Comparison of ENCODE assay signal across 2 cellular contexts in the genomic region with DNA sequence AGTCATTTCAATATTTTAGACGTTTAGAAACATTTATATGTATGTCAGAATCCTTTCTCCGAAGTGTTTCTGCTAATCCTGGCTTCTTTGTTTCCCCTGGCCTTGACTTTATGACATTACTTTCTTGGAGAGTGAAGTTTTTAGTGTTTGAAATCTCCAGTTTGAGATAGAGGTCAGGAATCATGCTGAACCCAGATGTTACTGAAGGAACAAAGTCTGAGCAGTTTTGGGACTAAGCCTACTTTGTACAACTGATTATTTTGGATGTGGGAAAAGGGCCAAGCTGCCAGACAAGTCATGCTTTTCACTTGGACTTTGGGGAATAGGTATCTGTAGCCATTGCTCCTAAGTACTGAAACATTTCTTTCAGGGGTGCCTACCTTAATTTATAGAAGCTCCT.
TF ChIP-seq lines count a peak whose summit lies in the region.

No MANE protein-coding gene starts in this region.

TF ChIP-seq in GM23338, 12 proteins besides CTCF, POLR2A, EP300 and RAD21 (continued from another document):
- TF ChIP-seq, protein P1, sequence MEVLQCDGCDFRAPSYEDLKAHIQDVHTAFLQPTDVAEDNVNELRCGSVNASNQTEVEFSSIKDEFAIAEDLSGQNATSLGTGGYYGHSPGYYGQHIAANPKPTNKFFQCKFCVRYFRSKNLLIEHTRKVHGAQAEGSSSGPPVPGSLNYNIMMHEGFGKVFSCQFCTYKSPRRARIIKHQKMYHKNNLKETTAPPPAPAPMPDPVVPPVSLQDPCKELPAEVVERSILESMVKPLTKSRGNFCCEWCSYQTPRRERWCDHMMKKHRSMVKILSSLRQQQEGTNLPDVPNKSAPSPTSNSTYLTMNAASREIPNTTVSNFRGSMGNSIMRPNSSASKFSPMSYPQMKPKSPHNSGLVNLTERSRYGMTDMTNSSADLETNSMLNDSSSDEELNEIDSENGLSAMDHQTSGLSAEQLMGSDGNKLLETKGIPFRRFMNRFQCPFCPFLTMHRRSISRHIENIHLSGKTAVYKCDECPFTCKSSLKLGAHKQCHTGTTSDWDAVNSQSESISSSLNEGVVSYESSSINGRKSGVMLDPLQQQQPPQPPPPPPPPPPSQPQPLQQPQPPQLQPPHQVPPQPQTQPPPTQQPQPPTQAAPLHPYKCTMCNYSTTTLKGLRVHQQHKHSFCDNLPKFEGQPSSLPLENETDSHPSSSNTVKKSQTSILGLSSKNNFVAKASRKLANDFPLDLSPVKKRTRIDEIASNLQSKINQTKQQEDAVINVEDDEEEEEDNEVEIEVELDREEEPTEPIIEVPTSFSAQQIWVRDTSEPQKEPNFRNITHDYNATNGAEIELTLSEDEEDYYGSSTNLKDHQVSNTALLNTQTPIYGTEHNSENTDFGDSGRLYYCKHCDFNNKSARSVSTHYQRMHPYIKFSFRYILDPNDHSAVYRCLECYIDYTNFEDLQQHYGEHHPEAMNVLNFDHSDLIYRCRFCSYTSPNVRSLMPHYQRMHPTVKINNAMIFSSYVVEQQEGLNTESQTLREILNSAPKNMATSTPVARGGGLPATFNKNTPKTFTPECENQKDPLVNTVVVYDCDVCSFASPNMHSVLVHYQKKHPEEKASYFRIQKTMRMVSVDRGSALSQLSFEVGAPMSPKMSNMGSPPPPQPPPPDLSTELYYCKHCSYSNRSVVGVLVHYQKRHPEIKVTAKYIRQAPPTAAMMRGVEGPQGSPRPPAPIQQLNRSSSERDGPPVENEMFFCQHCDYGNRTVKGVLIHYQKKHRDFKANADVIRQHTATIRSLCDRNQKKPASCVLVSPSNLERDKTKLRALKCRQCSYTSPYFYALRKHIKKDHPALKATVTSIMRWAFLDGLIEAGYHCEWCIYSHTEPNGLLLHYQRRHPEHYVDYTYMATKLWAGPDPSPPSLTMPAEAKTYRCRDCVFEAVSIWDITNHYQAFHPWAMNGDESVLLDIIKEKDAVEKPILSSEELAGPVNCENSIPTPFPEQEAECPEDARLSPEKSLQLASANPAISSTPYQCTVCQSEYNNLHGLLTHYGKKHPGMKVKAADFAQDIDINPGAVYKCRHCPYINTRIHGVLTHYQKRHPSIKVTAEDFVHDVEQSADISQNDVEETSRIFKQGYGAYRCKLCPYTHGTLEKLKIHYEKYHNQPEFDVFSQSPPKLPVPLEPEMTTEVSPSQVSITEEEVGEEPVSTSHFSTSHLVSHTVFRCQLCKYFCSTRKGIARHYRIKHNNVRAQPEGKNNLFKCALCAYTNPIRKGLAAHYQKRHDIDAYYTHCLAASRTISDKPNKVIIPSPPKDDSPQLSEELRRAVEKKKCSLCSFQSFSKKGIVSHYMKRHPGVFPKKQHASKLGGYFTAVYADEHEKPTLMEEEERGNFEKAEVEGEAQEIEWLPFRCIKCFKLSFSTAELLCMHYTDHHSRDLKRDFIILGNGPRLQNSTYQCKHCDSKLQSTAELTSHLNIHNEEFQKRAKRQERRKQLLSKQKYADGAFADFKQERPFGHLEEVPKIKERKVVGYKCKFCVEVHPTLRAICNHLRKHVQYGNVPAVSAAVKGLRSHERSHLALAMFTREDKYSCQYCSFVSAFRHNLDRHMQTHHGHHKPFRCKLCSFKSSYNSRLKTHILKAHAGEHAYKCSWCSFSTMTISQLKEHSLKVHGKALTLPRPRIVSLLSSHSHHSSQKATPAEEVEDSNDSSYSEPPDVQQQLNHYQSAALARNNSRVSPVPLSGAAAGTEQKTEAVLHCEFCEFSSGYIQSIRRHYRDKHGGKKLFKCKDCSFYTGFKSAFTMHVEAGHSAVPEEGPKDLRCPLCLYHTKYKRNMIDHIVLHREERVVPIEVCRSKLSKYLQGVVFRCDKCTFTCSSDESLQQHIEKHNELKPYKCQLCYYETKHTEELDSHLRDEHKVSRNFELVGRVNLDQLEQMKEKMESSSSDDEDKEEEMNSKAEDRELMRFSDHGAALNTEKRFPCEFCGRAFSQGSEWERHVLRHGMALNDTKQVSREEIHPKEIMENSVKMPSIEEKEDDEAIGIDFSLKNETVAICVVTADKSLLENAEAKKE (CRISPR knock-in tag; IDR thresholded peaks at IDR 0.05) = no peak
- TF ChIP-seq, protein P2, sequence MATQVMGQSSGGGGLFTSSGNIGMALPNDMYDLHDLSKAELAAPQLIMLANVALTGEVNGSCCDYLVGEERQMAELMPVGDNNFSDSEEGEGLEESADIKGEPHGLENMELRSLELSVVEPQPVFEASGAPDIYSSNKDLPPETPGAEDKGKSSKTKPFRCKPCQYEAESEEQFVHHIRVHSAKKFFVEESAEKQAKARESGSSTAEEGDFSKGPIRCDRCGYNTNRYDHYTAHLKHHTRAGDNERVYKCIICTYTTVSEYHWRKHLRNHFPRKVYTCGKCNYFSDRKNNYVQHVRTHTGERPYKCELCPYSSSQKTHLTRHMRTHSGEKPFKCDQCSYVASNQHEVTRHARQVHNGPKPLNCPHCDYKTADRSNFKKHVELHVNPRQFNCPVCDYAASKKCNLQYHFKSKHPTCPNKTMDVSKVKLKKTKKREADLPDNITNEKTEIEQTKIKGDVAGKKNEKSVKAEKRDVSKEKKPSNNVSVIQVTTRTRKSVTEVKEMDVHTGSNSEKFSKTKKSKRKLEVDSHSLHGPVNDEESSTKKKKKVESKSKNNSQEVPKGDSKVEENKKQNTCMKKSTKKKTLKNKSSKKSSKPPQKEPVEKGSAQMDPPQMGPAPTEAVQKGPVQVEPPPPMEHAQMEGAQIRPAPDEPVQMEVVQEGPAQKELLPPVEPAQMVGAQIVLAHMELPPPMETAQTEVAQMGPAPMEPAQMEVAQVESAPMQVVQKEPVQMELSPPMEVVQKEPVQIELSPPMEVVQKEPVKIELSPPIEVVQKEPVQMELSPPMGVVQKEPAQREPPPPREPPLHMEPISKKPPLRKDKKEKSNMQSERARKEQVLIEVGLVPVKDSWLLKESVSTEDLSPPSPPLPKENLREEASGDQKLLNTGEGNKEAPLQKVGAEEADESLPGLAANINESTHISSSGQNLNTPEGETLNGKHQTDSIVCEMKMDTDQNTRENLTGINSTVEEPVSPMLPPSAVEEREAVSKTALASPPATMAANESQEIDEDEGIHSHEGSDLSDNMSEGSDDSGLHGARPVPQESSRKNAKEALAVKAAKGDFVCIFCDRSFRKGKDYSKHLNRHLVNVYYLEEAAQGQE (IDR thresholded peaks at IDR 0.05; ENCODE audit: unreplicated experiment) = no peak
- no peak for TF ChIP-seq JUNB (IDR thresholded peaks at IDR 0.05; ENCODE audit: unreplicated experiment)
- TF ChIP-seq, protein P3, sequence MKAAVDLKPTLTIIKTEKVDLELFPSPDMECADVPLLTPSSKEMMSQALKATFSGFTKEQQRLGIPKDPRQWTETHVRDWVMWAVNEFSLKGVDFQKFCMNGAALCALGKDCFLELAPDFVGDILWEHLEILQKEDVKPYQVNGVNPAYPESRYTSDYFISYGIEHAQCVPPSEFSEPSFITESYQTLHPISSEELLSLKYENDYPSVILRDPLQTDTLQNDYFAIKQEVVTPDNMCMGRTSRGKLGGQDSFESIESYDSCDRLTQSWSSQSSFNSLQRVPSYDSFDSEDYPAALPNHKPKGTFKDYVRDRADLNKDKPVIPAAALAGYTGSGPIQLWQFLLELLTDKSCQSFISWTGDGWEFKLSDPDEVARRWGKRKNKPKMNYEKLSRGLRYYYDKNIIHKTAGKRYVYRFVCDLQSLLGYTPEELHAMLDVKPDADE (IDR thresholded peaks at IDR 0.05) = no peak
- TF ChIP-seq EZH2 (IDR thresholded peaks at IDR 0.05; ENCODE audit: low read depth, unreplicated experiment) = no peak
- no peak for TF ChIP-seq POLR2AphosphoS5 (IDR thresholded peaks at IDR 0.05; ENCODE audit: low read depth)
- TF ChIP-seq EZH2phosphoT487 (IDR thresholded peaks at IDR 0.05; ENCODE audit: unreplicated experiment) = no peak
- no peak for TF ChIP-seq NANOG (IDR thresholded peaks at IDR 0.05; ENCODE audit: borderline replicate concordance)
- no peak for TF ChIP-seq ZNF331 (CRISPR knock-in tag; IDR thresholded peaks at IDR 0.05; ENCODE audit: low read depth)

TF ChIP-seq in WTC11, 78 proteins besides CTCF, POLR2A, EP300 and RAD21 (continued from another document):
- TF ChIP-seq, protein P4, sequence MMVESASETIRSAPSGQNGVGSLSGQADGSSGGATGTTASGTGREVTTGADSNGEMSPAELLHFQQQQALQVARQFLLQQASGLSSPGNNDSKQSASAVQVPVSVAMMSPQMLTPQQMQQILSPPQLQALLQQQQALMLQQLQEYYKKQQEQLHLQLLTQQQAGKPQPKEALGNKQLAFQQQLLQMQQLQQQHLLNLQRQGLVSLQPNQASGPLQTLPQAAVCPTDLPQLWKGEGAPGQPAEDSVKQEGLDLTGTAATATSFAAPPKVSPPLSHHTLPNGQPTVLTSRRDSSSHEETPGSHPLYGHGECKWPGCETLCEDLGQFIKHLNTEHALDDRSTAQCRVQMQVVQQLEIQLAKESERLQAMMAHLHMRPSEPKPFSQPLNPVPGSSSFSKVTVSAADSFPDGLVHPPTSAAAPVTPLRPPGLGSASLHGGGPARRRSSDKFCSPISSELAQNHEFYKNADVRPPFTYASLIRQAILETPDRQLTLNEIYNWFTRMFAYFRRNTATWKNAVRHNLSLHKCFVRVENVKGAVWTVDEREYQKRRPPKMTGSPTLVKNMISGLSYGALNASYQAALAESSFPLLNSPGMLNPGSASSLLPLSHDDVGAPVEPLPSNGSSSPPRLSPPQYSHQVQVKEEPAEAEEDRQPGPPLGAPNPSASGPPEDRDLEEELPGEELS (CRISPR knock-in tag; IDR thresholded peaks at IDR 0.05) = no peak
- TF ChIP-seq ZNF263 (CRISPR knock-in tag; IDR thresholded peaks at IDR 0.05; ENCODE audit: low read depth) (no peak), NR3C1 (CRISPR knock-in tag; conservative IDR thresholded peaks at IDR 0.05; ENCODE audit: low read depth) (no peak), ZNF219 (CRISPR knock-in tag; IDR thresholded peaks at IDR 0.05; ENCODE audit: borderline replicate concordance) (no peak), CREM (CRISPR knock-in tag; IDR thresholded peaks at IDR 0.05) (no peak), TEAD4 (CRISPR knock-in tag; IDR thresholded peaks at IDR 0.05) (no peak), NFE2L1 (CRISPR knock-in tag; IDR thresholded peaks at IDR 0.05) (no peak), SP1 (CRISPR knock-in tag; conservative IDR thresholded peaks at IDR 0.05) (no peak), SMAD4 (CRISPR knock-in tag; IDR thresholded peaks at IDR 0.05) (no peak), MXD4 (CRISPR knock-in tag; IDR thresholded peaks at IDR 0.05; ENCODE audit: borderline replicate concordance) (no peak), RELA (CRISPR knock-in tag; IDR thresholded peaks at IDR 0.05; ENCODE audit: borderline replicate concordance) (no peak)
- TF ChIP-seq, protein P5, sequence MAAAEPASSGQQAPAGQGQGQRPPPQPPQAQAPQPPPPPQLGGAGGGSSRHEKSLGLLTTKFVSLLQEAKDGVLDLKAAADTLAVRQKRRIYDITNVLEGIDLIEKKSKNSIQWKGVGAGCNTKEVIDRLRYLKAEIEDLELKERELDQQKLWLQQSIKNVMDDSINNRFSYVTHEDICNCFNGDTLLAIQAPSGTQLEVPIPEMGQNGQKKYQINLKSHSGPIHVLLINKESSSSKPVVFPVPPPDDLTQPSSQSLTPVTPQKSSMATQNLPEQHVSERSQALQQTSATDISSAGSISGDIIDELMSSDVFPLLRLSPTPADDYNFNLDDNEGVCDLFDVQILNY (CRISPR knock-in tag; IDR thresholded peaks at IDR 0.05) = no peak
- TF ChIP-seq, protein P6, sequence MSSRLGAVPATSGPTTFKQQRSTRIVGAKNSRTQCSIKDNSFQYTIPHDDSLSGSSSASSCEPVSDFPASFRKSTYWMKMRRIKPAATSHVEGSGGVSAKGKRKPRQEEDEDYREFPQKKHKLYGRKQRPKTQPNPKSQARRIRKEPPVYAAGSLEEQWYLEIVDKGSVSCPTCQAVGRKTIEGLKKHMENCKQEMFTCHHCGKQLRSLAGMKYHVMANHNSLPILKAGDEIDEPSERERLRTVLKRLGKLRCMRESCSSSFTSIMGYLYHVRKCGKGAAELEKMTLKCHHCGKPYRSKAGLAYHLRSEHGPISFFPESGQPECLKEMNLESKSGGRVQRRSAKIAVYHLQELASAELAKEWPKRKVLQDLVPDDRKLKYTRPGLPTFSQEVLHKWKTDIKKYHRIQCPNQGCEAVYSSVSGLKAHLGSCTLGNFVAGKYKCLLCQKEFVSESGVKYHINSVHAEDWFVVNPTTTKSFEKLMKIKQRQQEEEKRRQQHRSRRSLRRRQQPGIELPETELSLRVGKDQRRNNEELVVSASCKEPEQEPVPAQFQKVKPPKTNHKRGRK (CRISPR knock-in tag; IDR thresholded peaks at IDR 0.05; ENCODE audit: borderline replicate concordance) = no peak
- TF ChIP-seq, protein P7, sequence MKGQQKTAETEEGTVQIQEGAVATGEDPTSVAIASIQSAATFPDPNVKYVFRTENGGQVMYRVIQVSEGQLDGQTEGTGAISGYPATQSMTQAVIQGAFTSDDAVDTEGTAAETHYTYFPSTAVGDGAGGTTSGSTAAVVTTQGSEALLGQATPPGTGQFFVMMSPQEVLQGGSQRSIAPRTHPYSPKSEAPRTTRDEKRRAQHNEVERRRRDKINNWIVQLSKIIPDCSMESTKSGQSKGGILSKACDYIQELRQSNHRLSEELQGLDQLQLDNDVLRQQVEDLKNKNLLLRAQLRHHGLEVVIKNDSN (CRISPR knock-in tag; IDR thresholded peaks at IDR 0.05) = no peak
